ENCODE assay signal across 9 cellular contexts in the genomic region with DNA sequence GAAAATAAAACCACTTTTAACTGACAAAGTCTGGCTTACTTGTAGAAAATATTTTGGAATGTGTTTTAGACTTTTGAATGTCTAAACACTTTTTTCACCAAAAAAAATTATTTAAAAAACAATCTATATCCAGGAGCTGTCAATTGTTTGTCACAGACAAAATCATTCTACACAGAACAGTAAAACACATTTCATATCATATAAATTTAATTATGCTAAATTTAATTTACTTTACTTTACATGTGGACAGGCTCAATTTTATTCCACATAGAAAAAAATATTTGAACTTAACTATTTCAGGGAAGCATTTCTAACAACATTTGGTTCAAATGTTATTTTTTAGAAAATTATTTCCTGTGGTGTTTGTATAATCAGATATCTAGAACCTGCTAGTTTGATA.
"Had no signal": no experiment of that assay in that cellular context is flagged by ENCODE, and none has a peak within 500 bp of the region (broad histone marks: within the 10 kb centered on the region; RNA-seq: fewer than 3 reads in every experiment).

No MANE protein-coding gene starts in this region.

- H3K4me1 Mint-ChIP-seq: H9, IgD-negative memory B cell had no signal

- DNase-seq: H9, HCEC 1CT, KBM-7 had no signal

- H3K4me3 Mint-ChIP-seq: GM23338, H9, IgD-negative memory B cell had no signal

- H3K4me3 ChIP-seq: GM23338 had no signal

- H3K9me3 Mint-ChIP-seq: GM23338, H9, IgD-negative memory B cell had no signal

- H3K36me3 Mint-ChIP-seq: IgD-negative memory B cell had no signal

- H3K27ac Mint-ChIP-seq: GM23338, H9, IgD-negative memory B cell had no signal

- H3K27ac ChIP-seq: HL-60 had no signal

- ATAC-seq: GM23338, HepG2 had no signal

- H3K27me3 Mint-ChIP-seq: IgD-negative memory B cell had no signal

- H3K4me2 ChIP-seq: GM23338 had no signal

- FAIRE-seq: H1, H54, HepG2 had no signal
